ENCODE assay signal across 8 cellular contexts in the genomic region with DNA sequence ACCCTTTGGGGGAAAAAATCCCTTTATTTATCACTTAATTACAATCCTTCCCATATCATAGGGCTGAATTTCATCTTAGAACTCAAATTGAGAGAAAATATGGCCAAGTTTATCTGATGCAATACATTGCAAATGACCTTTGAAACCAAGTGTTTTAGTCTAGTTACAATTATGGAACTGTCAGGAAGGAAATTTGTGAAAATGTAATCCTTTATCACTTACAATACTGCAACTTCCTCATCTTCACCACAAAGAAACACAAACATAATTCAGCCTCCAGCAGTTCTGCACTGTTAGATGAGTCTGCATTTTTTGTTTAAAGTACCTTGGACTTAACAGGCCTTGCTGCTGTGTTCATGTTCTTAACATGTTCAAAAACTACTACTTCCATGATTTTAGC.
A peak's percentile ranks its signal among the peaks of the same experiment; 100 is the strongest.
DNase-seq lines count a peak whose midpoint lies in the region; ATAC-seq, FAIRE-seq and TF ChIP-seq lines count a peak whose summit lies in the region.

No MANE protein-coding gene starts in this region.

- TF ChIP-seq POLR2A in Raji (IDR thresholded peaks at IDR 0.05; ENCODE audit: insufficient read depth, low read depth, low read length): 0 out of 2 replicates have a peak, but pooled peaks have one; percentile 20

- no peak for DNase-seq in stimulated activated naive CD8-positive, alpha-beta T cell treated with anti-CD3 and anti-CD28 coated beads, Interleukin-15, Interleukin-2, amounts not matched to agents 100 U/mL and 50 U/mL, for 24 hours
- peak; percentile 48 for DNase-seq in fibroblast of gingiva (ENCODE audit: low read depth)
- DNase-seq in D721Med (ENCODE audit: insufficient read length, low spot score): no peak
- DNase-seq in HAP-1 (ENCODE audit: low spot score in 2 of 2): no peak
- DNase-seq in NCI-H1105 (lab: John Stamatoyannopoulos, UW): no peak
- DNase-seq in nephron progenitor cell: no peak

- peaks cover 15% of the 10 kb centered on the region for H3K4me1 ChIP-seq in HAP-1

- no peak for TF ChIP-seq CTCF in D721Med (IDR thresholded peaks at IDR 0.05; ENCODE audit: insufficient read depth, missing control alignments)
- TF ChIP-seq CTCF in nephron progenitor cell (IDR thresholded peaks at IDR 0.05): no peak

- peaks cover 59% of the 10 kb centered on the region for H3K4me1 Mint-ChIP-seq in stimulated activated naive CD8-positive, alpha-beta T cell treated with anti-CD3 and anti-CD28 coated beads, Interleukin-15, Interleukin-2, amounts not matched to agents 100 ng/mL and 50 ng/mL, for 24 hours (ENCODE audit: low read depth)
- H3K4me1 Mint-ChIP-seq in nephron progenitor cell: peaks cover 12% of the 10 kb centered on the region

- no peak for ATAC-seq in stimulated activated naive CD8-positive, alpha-beta T cell treated with anti-CD3 and anti-CD28 coated beads, Interleukin-15, Interleukin-2, amounts not matched to agents 100 U/mL and 50 U/mL, for 24 hours

- no peaks in the 10 kb centered on the region for H3K27me3 ChIP-seq in HAP-1 (ENCODE audit: low read depth)

- H3K9me3 Mint-ChIP-seq in stimulated activated naive CD8-positive, alpha-beta T cell treated with anti-CD3 and anti-CD28 coated beads, Interleukin-15, Interleukin-2, amounts not matched to agents 100 ng/mL and 50 ng/mL, for 24 hours: no peaks in the 10 kb centered on the region
- peaks cover 3% of the 10 kb centered on the region for H3K9me3 Mint-ChIP-seq in nephron progenitor cell

- FAIRE-seq in D721Med (lab: Jason Lieb, UNC): no peak

- no peaks in the 10 kb centered on the region for H3K9me3 ChIP-seq in HAP-1

- H3K4me3 ChIP-seq in HAP-1: no peak overlapping the region

- H3K27me3 Mint-ChIP-seq in stimulated activated naive CD8-positive, alpha-beta T cell treated with anti-CD3 and anti-CD28 coated beads, Interleukin-15, Interleukin-2, amounts not matched to agents 100 ng/mL and 50 ng/mL, for 24 hours: no peaks in the 10 kb centered on the region
- no peaks in the 10 kb centered on the region for H3K27me3 Mint-ChIP-seq in nephron progenitor cell (ENCODE audit: low read depth, poor library complexity)

- peaks cover 9% of the 10 kb centered on the region for H3K36me3 Mint-ChIP-seq in stimulated activated naive CD8-positive, alpha-beta T cell treated with anti-CD3 and anti-CD28 coated beads, Interleukin-15, Interleukin-2, amounts not matched to agents 100 ng/mL and 50 ng/mL, for 24 hours (ENCODE audit: low read depth)
- H3K36me3 Mint-ChIP-seq in nephron progenitor cell (ENCODE audit: low read depth): peaks cover 12% of the 10 kb centered on the region

- H3K36me3 ChIP-seq in HAP-1 (replicated peaks): no peaks in the 10 kb centered on the region

- peak overlapping the region; percentile 76 for H3K27ac Mint-ChIP-seq in stimulated activated naive CD8-positive, alpha-beta T cell treated with anti-CD3 and anti-CD28 coated beads, Interleukin-15, Interleukin-2, amounts not matched to agents 100 ng/mL and 50 ng/mL, for 24 hours
- no peak overlapping the region for H3K27ac Mint-ChIP-seq in nephron progenitor cell

- peak overlapping the region; percentile 16 for H3K4me3 Mint-ChIP-seq in stimulated activated naive CD8-positive, alpha-beta T cell treated with anti-CD3 and anti-CD28 coated beads, Interleukin-15, Interleukin-2, amounts not matched to agents 100 ng/mL and 50 ng/mL, for 24 hours
- H3K4me3 Mint-ChIP-seq in nephron progenitor cell: no peak overlapping the region

- in situ Hi-C loops in HAP-1 (cut with MboI; ENCODE audit: low sequenced_read_pairs): no loop called here
